ENCODE assay signal across 2 cellular contexts in the genomic region with DNA sequence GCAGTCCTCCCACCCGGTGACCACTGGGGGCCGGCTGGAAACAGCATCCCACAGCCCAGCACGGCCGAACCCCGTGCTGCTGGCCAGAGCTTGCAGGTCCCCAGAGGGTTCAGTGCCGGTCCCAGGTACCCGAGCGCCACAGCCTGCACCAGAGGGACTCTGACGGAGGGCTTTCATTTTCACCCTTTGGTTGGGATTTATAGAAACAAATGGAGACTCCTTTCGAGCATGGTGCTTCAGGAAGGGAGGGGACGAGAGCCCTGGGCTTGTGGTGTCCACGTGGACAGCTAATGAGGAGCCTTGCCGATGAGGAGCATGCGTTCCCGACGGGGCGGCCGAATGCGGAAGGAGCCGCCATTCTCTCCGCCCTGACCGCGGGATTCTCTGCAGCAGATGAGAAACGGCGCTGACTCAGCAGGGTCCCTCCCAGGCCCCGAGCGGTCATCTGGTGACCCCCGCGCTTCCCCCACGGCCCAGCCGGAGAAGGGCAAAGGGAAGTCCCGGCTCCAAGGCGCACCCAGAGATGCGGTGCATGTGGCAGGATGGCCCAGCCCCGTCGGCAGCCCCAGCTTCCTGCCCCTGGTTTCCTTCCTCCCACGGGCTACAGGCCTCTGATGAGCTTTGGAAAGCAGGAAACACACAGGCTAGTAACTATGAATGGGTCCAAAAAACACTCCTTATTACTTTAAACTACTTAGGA.
TF ChIP-seq lines count a peak whose summit lies in the region.

No MANE protein-coding gene starts in this region.

TF ChIP-seq in GM23338, 12 proteins besides CTCF, POLR2A, EP300 and RAD21 (continues in another document):
- TF ChIP-seq ZNF114 (CRISPR knock-in tag; IDR thresholded peaks at IDR 0.05) (no peak), EZH2 (IDR thresholded peaks at IDR 0.05; ENCODE audit: low read depth, unreplicated experiment) (no peak), ZNF331 (CRISPR knock-in tag; IDR thresholded peaks at IDR 0.05; ENCODE audit: low read depth) (no peak), STAT1 (IDR thresholded peaks at IDR 0.05; ENCODE audit: unreplicated experiment) (no peak), NANOG (IDR thresholded peaks at IDR 0.05; ENCODE audit: borderline replicate concordance) (no peak), EZH2phosphoT487 (IDR thresholded peaks at IDR 0.05; ENCODE audit: unreplicated experiment) (no peak), CREB1 (CRISPR knock-in tag; IDR thresholded peaks at IDR 0.05; ENCODE audit: low read depth) (no peak), POLR2AphosphoS5 (IDR thresholded peaks at IDR 0.05; ENCODE audit: low read depth) (no peak), JUNB (IDR thresholded peaks at IDR 0.05; ENCODE audit: unreplicated experiment) (no peak)
- TF ChIP-seq, protein P1, sequence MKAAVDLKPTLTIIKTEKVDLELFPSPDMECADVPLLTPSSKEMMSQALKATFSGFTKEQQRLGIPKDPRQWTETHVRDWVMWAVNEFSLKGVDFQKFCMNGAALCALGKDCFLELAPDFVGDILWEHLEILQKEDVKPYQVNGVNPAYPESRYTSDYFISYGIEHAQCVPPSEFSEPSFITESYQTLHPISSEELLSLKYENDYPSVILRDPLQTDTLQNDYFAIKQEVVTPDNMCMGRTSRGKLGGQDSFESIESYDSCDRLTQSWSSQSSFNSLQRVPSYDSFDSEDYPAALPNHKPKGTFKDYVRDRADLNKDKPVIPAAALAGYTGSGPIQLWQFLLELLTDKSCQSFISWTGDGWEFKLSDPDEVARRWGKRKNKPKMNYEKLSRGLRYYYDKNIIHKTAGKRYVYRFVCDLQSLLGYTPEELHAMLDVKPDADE (IDR thresholded peaks at IDR 0.05) = no peak
- TF ChIP-seq, protein P2, sequence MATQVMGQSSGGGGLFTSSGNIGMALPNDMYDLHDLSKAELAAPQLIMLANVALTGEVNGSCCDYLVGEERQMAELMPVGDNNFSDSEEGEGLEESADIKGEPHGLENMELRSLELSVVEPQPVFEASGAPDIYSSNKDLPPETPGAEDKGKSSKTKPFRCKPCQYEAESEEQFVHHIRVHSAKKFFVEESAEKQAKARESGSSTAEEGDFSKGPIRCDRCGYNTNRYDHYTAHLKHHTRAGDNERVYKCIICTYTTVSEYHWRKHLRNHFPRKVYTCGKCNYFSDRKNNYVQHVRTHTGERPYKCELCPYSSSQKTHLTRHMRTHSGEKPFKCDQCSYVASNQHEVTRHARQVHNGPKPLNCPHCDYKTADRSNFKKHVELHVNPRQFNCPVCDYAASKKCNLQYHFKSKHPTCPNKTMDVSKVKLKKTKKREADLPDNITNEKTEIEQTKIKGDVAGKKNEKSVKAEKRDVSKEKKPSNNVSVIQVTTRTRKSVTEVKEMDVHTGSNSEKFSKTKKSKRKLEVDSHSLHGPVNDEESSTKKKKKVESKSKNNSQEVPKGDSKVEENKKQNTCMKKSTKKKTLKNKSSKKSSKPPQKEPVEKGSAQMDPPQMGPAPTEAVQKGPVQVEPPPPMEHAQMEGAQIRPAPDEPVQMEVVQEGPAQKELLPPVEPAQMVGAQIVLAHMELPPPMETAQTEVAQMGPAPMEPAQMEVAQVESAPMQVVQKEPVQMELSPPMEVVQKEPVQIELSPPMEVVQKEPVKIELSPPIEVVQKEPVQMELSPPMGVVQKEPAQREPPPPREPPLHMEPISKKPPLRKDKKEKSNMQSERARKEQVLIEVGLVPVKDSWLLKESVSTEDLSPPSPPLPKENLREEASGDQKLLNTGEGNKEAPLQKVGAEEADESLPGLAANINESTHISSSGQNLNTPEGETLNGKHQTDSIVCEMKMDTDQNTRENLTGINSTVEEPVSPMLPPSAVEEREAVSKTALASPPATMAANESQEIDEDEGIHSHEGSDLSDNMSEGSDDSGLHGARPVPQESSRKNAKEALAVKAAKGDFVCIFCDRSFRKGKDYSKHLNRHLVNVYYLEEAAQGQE (IDR thresholded peaks at IDR 0.05; ENCODE audit: unreplicated experiment) = no peak

TF ChIP-seq in H1, 55 proteins besides CTCF, POLR2A, EP300 and RAD21:
- TF ChIP-seq GTF2F1 (IDR thresholded peaks at IDR 0.05; ENCODE audit: borderline replicate concordance, low read depth, low read length) = no peak
